In genomic region chr22:18987765-18988164, GRCh38 we compare ENCODE assay signal across 10 cellular contexts.
DNase-seq lines count a peak whose midpoint lies in the region; ATAC-seq and TF ChIP-seq lines count a peak whose summit lies in the region.
"Had no signal": no experiment of that assay in that cellular context is flagged by ENCODE, and none has a peak within 500 bp of the region (broad histone marks: within the 10 kb centered on the region; RNA-seq: fewer than 3 reads in every experiment).

No MANE protein-coding gene starts in this region.

- no peak for ATAC-seq in GM21381 (IDR thresholded peaks at IDR 0.05; ENCODE audit: unreplicated experiment)
- ATAC-seq: gastrocnemius medialis had no signal

- TF ChIP-seq CTCF in GM10266 (IDR thresholded peaks at IDR 0.05; ENCODE audit: control insufficient read depth, insufficient read depth, low read depth, missing control alignments) (no peak), WI38 (IDR thresholded peaks at IDR 0.05; ENCODE audit: low read depth, low read length) (peak; percentile 32)

- DNase-seq in AG08396 (ENCODE audit: low spot score) (peak; percentile 57), GM10266 (ENCODE audit: extremely low spot score) (peak; percentile 38), kidney tubule cell (ENCODE audit: low spot score) (peak; percentile 28), T-helper 9 cell (no peak), retina (no peak), NCI-H1930 (lab: John Stamatoyannopoulos, UW) (no peak)
- DNase-seq: gastrocnemius medialis; stimulated activated naive CD4-positive, alpha-beta T cell had no signal

- no peak overlapping the region for H3K4me3 ChIP-seq in WI38 (ENCODE audit: low read depth, low read length)
- H3K4me3 ChIP-seq: gastrocnemius medialis had no signal

Comparison
In these comparisons a context has a peak if more than half of its experiments do, and no peak if none do; other contexts are left out.
1. DNase-seq: peak in AG08396 (single experiment), GM10266 (single experiment) and kidney tubule cell (single experiment); none in T-helper 9 cell (single experiment), retina (single experiment) and NCI-H1930 (0 of 2).